Comparison of ENCODE assay signal across 15 cellular contexts in genomic region chr21:15797577-15798363, GRCh38.
DNase-seq lines count a peak whose midpoint lies in the region; ATAC-seq, FAIRE-seq and TF ChIP-seq lines count a peak whose summit lies in the region.
"Had no signal": no experiment of that assay in that cellular context is flagged by ENCODE, and none has a peak within 500 bp of the region (broad histone marks: within the 10 kb centered on the region; RNA-seq: fewer than 3 reads in every experiment).

No MANE protein-coding gene starts in this region.

- H3K27me3 ChIP-seq in K562 (ENCODE audit: control insufficient read depth in 2 of 2, insufficient read depth in 2 of 2, low read length in 2 of 2) = no peaks in the 10 kb centered on the region

- CTCF ChIA-PET in K562 (lab: Yijun Ruan, JAX; ENCODE audit: low intra/inter-chr PET ratio) = interaction anchor here (0.6 kb wide), 1 partner anchor 1482 kb away, joined by 3 read pairs; no protein-coding TSS in a partner anchor

- in situ Hi-C loops in K562 (cut with MboI) = no loop called here

- no peak overlapping the region for H2AFZ ChIP-seq in K562 (ENCODE audit: low read depth, low read length)

- H3K27me3 Mint-ChIP-seq in mesothelial cell of epicardium (ENCODE audit: low read depth) = no peaks in the 10 kb centered on the region
- H3K27me3 Mint-ChIP-seq: CD4-positive, alpha-beta T cell; naive thymus-derived CD8-positive, alpha-beta T cell; stimulated activated naive CD8-positive, alpha-beta T cell treated with anti-CD3 and anti-CD28 coated beads, Interleukin-15, Interleukin-2, amounts not matched to agents 100 ng/mL and 50 ng/mL, for 24 hours had no signal

- intact Hi-C loops in K562 (cut with micrococcal nuclease) = no loop called here

- WGBS in K562 (ENCODE audit: insufficient coverage, low coverage, missing lambda C conversion rate) = 71% methylated on average over 3 of the region's 3 CpGs

- no peak for TF ChIP-seq EP300 in K562 (IDR thresholded peaks at IDR 0.05; ENCODE audit: low read length)

- DNase-seq in GM12865 (ENCODE audit: low read depth) = peak; percentile 1
- peak in 2 of 4 experiments; percentile 14 to 17 for DNase-seq in K562 (ENCODE audit: extremely low read depth in 1 of 4, low spot score in 3 of 4)
- no peak for DNase-seq in mesothelial cell of epicardium (ENCODE audit: low spot score in 2 of 2, unreplicated experiment in 2 of 2)
- DNase-seq in NCI-H1694 treated with DMSO at 0.1 percent for 48 hours (lab: John Stamatoyannopoulos, UW) = no peak
- DNase-seq: activated effector memory CD4-positive, alpha-beta T cell treated with Interleukin-2 at 50 U/mL for 16 hours; CD4-positive, alpha-beta T cell; H7; naive thymus-derived CD8-positive, alpha-beta T cell; PC-3; right cardiac atrium had no signal

- TF ChIP-seq POLR2A in K562 (conservative IDR thresholded peaks at IDR 0.05) = no peak

- FAIRE-seq in K562 (lab: Jason Lieb, UNC) = no peak
- FAIRE-seq: GM18507 had no signal

- no peak overlapping the region for H3K4me3 ChIP-seq in GM12865 (ENCODE audit: low read depth, low read length)
- H3K4me3 ChIP-seq in K562 = no peak overlapping the region

- ATAC-seq in HG02885 (IDR thresholded peaks at IDR 0.05; ENCODE audit: poor library complexity, unreplicated experiment) (peak; percentile 75), K562 (peak; percentile 78), GM18517 (IDR thresholded peaks at IDR 0.05; ENCODE audit: unreplicated experiment) (no peak), HG03139 (IDR thresholded peaks at IDR 0.05; ENCODE audit: unreplicated experiment) (no peak)
- ATAC-seq: naive thymus-derived CD8-positive, alpha-beta T cell; right cardiac atrium had no signal

- peaks cover 19% of the 10 kb centered on the region; the same call in 1 of the 3 replicates for H3K79me2 ChIP-seq in K562 (ENCODE audit: control insufficient read depth, insufficient read depth, low read length)

- no peak overlapping the region; the same call in 1 of the 2 replicates for H3K4me2 ChIP-seq in K562 (ENCODE audit: insufficient read depth, low read length)

- no peaks in the 10 kb centered on the region for H4K20me1 ChIP-seq in K562 (replicated peaks; ENCODE audit: control insufficient read depth, insufficient read depth, low read length)

- peaks cover 10% of the 10 kb centered on the region for H3K36me3 ChIP-seq in K562 (ENCODE audit: control insufficient read depth, insufficient read depth, low read length)

- H3K27ac Mint-ChIP-seq in mesothelial cell of epicardium = peak overlapping the region; percentile 84
- H3K27ac Mint-ChIP-seq: CD4-positive, alpha-beta T cell; stimulated activated naive CD8-positive, alpha-beta T cell treated with anti-CD3 and anti-CD28 coated beads, Interleukin-15, Interleukin-2, amounts not matched to agents 100 ng/mL and 50 ng/mL, for 24 hours had no signal

- TF ChIP-seq CTCF in GM12865 (IDR thresholded peaks at IDR 0.05; ENCODE audit: insufficient read depth, low read depth, low read length, missing control alignments) (no peak), K562 (IDR thresholded peaks at IDR 0.05 in 2 of 3, conservative IDR thresholded peaks at IDR 0.05 in 1 of 3; ENCODE audit: insufficient read depth in 2 of 3, low read depth in 1 of 3, low read length in 3 of 3) (no peak), mesothelial cell of epicardium (IDR thresholded peaks at IDR 0.05; ENCODE audit: unreplicated experiment) (no peak)

- H3K9me1 ChIP-seq in K562 (ENCODE audit: control insufficient read depth, insufficient read depth, low read length) = no peaks in the 10 kb centered on the region

- peaks cover 59% of the 10 kb centered on the region for H3K4me1 Mint-ChIP-seq in mesothelial cell of epicardium

- H3K4me1 ChIP-seq in K562 (replicated peaks in 1 of 2; ENCODE audit: control insufficient read depth in 2 of 2, insufficient read depth in 2 of 2, low read length in 2 of 2) = 0 out of 5 replicates have a peak, but pooled peaks cover 0 to 3% of the 10 kb centered on the region in 2 experiments

- H3K36me3 Mint-ChIP-seq in mesothelial cell of epicardium = peaks cover 33% of the 10 kb centered on the region

- POLR2A ChIA-PET in K562 (lab: Yijun Ruan, JAX) = no interaction called here

- no peak for TF ChIP-seq RAD21 in K562 (CRISPR knock-in tag; conservative IDR thresholded peaks at IDR 0.05 in 1 of 2, IDR thresholded peaks at IDR 0.05 in 1 of 2)

- peaks cover 7% of the 10 kb centered on the region for H3K9me3 Mint-ChIP-seq in mesothelial cell of epicardium
- H3K9me3 Mint-ChIP-seq: CD4-positive, alpha-beta T cell; naive thymus-derived CD8-positive, alpha-beta T cell; stimulated activated naive CD8-positive, alpha-beta T cell treated with anti-CD3 and anti-CD28 coated beads, Interleukin-15, Interleukin-2, amounts not matched to agents 100 ng/mL and 50 ng/mL, for 24 hours had no signal

- no peaks in the 10 kb centered on the region for H3K9me3 ChIP-seq in K562 (replicated peaks; ENCODE audit: control insufficient read depth, insufficient read depth, low read depth, low read length)

- H3K4me3 Mint-ChIP-seq in mesothelial cell of epicardium = no peak overlapping the region
- H3K4me3 Mint-ChIP-seq: CD4-positive, alpha-beta T cell; stimulated activated naive CD8-positive, alpha-beta T cell treated with anti-CD3 and anti-CD28 coated beads, Interleukin-15, Interleukin-2, amounts not matched to agents 100 ng/mL and 50 ng/mL, for 24 hours had no signal

- peak overlapping the region; percentile 34; the same call in 1 of the 3 replicates for H3K27ac ChIP-seq in K562 (ENCODE audit: extremely low read depth, low read depth, low read length)

- no peak overlapping the region for H3K9ac ChIP-seq in K562 (ENCODE audit: insufficient read depth in 1 of 2, low read depth in 2 of 2, low read length in 2 of 2)

- no TSS peak for BruUV-seq in K562 (replicated peaks; lab: Mats Ljungman, UMichigan)

TF ChIP-seq in K562, 482 proteins besides CTCF, POLR2A, EP300 and RAD21:
- TF ChIP-seq ZNF316 (IDR thresholded peaks at IDR 0.05) (peak; percentile 17; the same call in 1 of the 2 replicates), GTF2E2 (tag; IDR thresholded peaks at IDR 0.05) (no peak), MYNN (IDR thresholded peaks at IDR 0.05) (peak; percentile 99), MYNN (CRISPR knock-in tag; IDR thresholded peaks at IDR 0.05) (peak; percentile 88), HNRNPL (IDR thresholded peaks at IDR 0.05; ENCODE audit: low read depth, low read length) (no peak)

Comparison
In these comparisons a context has a peak if more than half of its experiments do, and no peak if none do; other contexts are left out.
1. ATAC-seq: peak in HG02885 (single experiment) and K562 (single experiment); none in GM18517 (single experiment) and HG03139 (single experiment).